Comparison of ENCODE assay signal across 26 cellular contexts in the genomic region with DNA sequence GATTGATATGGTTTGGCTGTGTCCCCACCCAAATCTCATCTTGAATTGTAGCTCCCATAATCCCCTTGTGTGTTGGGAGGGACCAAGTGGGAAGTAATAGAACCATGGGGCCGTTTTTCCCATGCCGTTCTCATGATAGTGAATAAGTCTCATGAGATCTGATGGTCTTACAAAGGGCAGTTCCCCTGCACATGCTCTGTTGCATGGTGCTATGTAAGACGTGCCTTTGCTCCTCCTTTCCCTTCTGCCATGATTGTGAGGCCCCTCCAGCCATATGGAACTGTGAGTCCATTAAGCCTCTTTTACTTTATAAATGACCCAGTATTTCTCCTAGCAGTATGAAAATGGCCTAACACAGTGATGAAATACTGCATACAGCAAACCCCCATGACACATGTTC.
"Had no signal": no experiment of that assay in that cellular context is flagged by ENCODE, and none has a peak within 500 bp of the region (broad histone marks: within the 10 kb centered on the region; RNA-seq: fewer than 3 reads in every experiment).

No MANE protein-coding gene starts in this region.

- DNase-seq: stimulated activated CD4-positive, alpha-beta T cell treated with anti-CD3 and anti-CD28 coated beads, Interleukin-2, amount 100 ng/mL, for 48 hours; stimulated activated CD4-positive, alpha-beta T cell treated with anti-CD3 and anti-CD28 coated beads, Interleukin-4, amount 100 ng/mL, for 1 hour; stimulated activated CD4-positive, alpha-beta T cell treated with anti-CD3 and anti-CD28 coated beads, Interleukin-4, amount 100 ng/mL, for 24 hours; stimulated activated CD4-positive, alpha-beta T cell treated with anti-CD3 and anti-CD28 coated beads, Interleukin-4, amount 100 ng/mL, for 4 hours; stimulated activated CD8-positive, alpha-beta memory T cell treated with anti-CD3 and anti-CD28 coated beads, Interleukin-4, amount 100 ng/mL, for 48 hours; stimulated activated naive B cell treated with anti-CD40 and anti-IgM and Interleukin-4, amounts not matched to agents 10 μg/mL and 1 μg/mL and 100 μg/mL, for 72 hours; stimulated activated naive CD4-positive, alpha-beta T cell; stimulated activated naive CD4-positive, alpha-beta T cell treated with Interleukin-2 at 50 U/mL for 16 hours; stimulated activated naive CD8-positive, alpha-beta T cell treated with anti-CD3 and anti-CD28 coated beads, Interleukin-15, amount 100 ng/mL, for 72 hours; stimulated activated naive CD8-positive, alpha-beta T cell treated with anti-CD3 and anti-CD28 coated beads, Interleukin-15, Interleukin-2, amounts not matched to agents 100 U/mL and 50 U/mL, for 24 hours; stomach; substantia nigra; testis; thyroid gland; tibial artery; transverse colon; trophoblast cell; upper lobe of left lung; upper lobe of right lung; uterus had no signal

- H3K4me3 ChIP-seq: stomach, suprapubic skin, testis, thoracic aorta, thyroid gland, tibial artery, tibial nerve, transverse colon, upper lobe of left lung, upper lobe of right lung, uterus, vagina had no signal

- H3K27me3 ChIP-seq: stomach, suprapubic skin, testis, thyroid gland, tibial nerve, transverse colon, upper lobe of left lung, upper lobe of right lung, uterus, vagina had no signal

- H3K9me3 ChIP-seq: stomach, suprapubic skin, testis, thoracic aorta, thyroid gland, tibial artery, tibial nerve, transverse colon, upper lobe of left lung, upper lobe of right lung, uterus, vagina had no signal

- ATAC-seq: stimulated activated effector memory CD8-positive, alpha-beta T cell treated with anti-CD3 and anti-CD28 coated beads, Interleukin-12 subunit alpha, Interleukin-12 subunit beta, amount 100 ng/mL, for 72 hours; stimulated activated memory B cell treated with anti-CD40 and anti-IgM and Interleukin-4, amounts not matched to agents 10 μg/mL and 1 μg/mL and 100 μg/mL, for 72 hours; stimulated activated naive B cell treated with anti-CD40 and anti-IgM and Interleukin-4, amounts not matched to agents 10 μg/mL and 1 μg/mL and 100 μg/mL, for 72 hours; stimulated activated naive CD8-positive, alpha-beta T cell treated with anti-CD3 and anti-CD28 coated beads, Interleukin-15, amount 100 ng/mL, for 72 hours; stimulated activated naive CD8-positive, alpha-beta T cell treated with anti-CD3 and anti-CD28 coated beads, Interleukin-15, Interleukin-2, amounts not matched to agents 100 U/mL and 50 U/mL, for 24 hours; upper lobe of right lung had no signal

- H3K27ac ChIP-seq: stomach, suprapubic skin, testis, thoracic aorta, thyroid gland, tibial artery, tibial nerve, transverse colon, upper lobe of left lung, upper lobe of right lung, uterus, vagina had no signal

- H3K4me1 ChIP-seq: stomach, suprapubic skin, testis, thyroid gland, tibial artery, tibial nerve, transverse colon, upper lobe of left lung, upper lobe of right lung, uterus, vagina had no signal

- H3K36me3 ChIP-seq: stomach, suprapubic skin, thoracic aorta, thyroid gland, tibial artery, tibial nerve, transverse colon, upper lobe of left lung, upper lobe of right lung, uterus, vagina had no signal
